In the genomic region with DNA sequence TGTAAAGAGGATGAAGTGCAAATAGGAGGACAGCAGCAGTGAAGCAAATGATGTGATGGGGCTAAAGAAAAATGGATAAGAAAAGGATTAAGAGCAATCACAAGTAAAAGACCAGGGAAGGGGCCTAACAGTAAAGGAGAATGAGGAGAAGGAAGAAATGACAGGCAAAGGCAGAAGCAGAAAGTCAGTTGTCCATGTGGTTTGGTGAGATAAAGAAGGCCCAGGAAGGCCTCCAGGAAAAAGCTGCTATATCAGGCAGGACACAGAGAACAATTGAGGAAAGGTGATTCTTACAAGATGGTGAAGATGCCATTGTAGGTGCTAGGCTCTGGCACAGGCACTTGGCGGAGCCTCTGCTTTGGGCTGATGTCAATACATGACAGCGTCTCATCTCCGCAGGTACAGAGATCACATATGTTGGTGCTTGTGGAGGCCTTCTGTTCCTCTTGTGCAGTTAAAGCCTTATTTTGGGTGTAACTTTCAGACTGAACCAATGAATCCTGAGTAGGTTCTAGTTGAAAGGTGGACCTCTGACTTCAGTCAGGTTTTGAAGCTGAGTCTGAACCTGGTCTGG, we compare ENCODE assay signal across 1 cellular context.
TF ChIP-seq lines count a peak whose summit lies in the region.

No MANE protein-coding gene starts in this region.

TF ChIP-seq in K562, 482 proteins besides CTCF, POLR2A, EP300 and RAD21 (continued from another document):
- TF ChIP-seq NKRF (IDR thresholded peaks at IDR 0.05; ENCODE audit: borderline replicate concordance) (0 out of 2 replicates have a peak, but pooled peaks have one; percentile 51), SMARCC2 (IDR thresholded peaks at IDR 0.05; ENCODE audit: low read depth) (peak; percentile 52; the same call in 1 of the 2 replicates), TAF15 (IDR thresholded peaks at IDR 0.05; ENCODE audit: low read depth, low read length) (no peak), MCM7 (IDR thresholded peaks at IDR 0.05) (0 out of 4 replicates have a peak, but pooled peaks of 1 of the 2 experiments have one; percentile 29), COPS2 (conservative IDR thresholded peaks at IDR 0.05) (no peak), BCOR (IDR thresholded peaks at IDR 0.05) (peak; percentile 32; the same call in 1 of the 2 replicates), ZFX (CRISPR knock-in tag; IDR thresholded peaks at IDR 0.05) (0 out of 2 replicates have a peak, but pooled peaks have one; percentile 22), SMARCA4 (IDR thresholded peaks at IDR 0.05) (peak; percentile 91), PHB2 (IDR thresholded peaks at IDR 0.05; ENCODE audit: low read depth) (0 out of 2 replicates have a peak, but pooled peaks have one; percentile 47), CBX2 (IDR thresholded peaks at IDR 0.05; ENCODE audit: insufficient read depth, low read length, poor library complexity, severe bottlenecking) (no peak), ZFP30 (CRISPR knock-in tag; IDR thresholded peaks at IDR 0.05; ENCODE audit: borderline replicate concordance) (no peak), TBL1XR1 (IDR thresholded peaks at IDR 0.05; ENCODE audit: low read length in 2 of 2) (peak in 1 of 2 experiments; percentile 44; a peak in 1 of 4 replicates), FOXM1 (IDR thresholded peaks at IDR 0.05; ENCODE audit: low read depth) (peak; percentile 48; the same call in 1 of the 2 replicates), FOXM1 (CRISPR knock-in tag; IDR thresholded peaks at IDR 0.05; ENCODE audit: low read depth) (no peak), CREM (IDR thresholded peaks at IDR 0.05; ENCODE audit: low read depth) (no peak), MTA2 (IDR thresholded peaks at IDR 0.05; ENCODE audit: low read depth) (peak; percentile 82), C11orf30 (IDR thresholded peaks at IDR 0.05; ENCODE audit: low read depth) (no peak), CBFA2T2 (conservative IDR thresholded peaks at IDR 0.05) (peak; percentile 86), ZNF24 (IDR thresholded peaks at IDR 0.05) (peak; percentile 69; the same call in 1 of the 2 replicates), BRCA1 (IDR thresholded peaks at IDR 0.05) (no peak), BRCA1 (CRISPR knock-in tag; IDR thresholded peaks at IDR 0.05) (no peak)
- TF ChIP-seq, protein P1, sequence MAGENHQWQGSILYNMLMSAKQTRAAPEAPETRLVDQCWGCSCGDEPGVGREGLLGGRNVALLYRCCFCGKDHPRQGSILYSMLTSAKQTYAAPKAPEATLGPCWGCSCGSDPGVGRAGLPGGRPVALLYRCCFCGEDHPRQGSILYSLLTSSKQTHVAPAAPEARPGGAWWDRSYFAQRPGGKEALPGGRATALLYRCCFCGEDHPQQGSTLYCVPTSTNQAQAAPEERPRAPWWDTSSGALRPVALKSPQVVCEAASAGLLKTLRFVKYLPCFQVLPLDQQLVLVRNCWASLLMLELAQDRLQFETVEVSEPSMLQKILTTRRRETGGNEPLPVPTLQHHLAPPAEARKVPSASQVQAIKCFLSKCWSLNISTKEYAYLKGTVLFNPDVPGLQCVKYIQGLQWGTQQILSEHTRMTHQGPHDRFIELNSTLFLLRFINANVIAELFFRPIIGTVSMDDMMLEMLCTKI (IDR thresholded peaks at IDR 0.05; ENCODE audit: partially characterized antibody) = no peak
- TF ChIP-seq, protein P2, sequence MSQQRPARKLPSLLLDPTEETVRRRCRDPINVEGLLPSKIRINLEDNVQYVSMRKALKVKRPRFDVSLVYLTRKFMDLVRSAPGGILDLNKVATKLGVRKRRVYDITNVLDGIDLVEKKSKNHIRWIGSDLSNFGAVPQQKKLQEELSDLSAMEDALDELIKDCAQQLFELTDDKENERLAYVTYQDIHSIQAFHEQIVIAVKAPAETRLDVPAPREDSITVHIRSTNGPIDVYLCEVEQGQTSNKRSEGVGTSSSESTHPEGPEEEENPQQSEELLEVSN (IDR thresholded peaks at IDR 0.05; ENCODE audit: borderline replicate concordance in 1 of 2, extremely low read depth in 1 of 2, insufficient read depth in 1 of 2, insufficient read length in 1 of 2, low read depth in 1 of 2, low read length in 1 of 2, poor library complexity in 1 of 2, severe bottlenecking in 1 of 2) = no peak
- TF ChIP-seq, protein P3, sequence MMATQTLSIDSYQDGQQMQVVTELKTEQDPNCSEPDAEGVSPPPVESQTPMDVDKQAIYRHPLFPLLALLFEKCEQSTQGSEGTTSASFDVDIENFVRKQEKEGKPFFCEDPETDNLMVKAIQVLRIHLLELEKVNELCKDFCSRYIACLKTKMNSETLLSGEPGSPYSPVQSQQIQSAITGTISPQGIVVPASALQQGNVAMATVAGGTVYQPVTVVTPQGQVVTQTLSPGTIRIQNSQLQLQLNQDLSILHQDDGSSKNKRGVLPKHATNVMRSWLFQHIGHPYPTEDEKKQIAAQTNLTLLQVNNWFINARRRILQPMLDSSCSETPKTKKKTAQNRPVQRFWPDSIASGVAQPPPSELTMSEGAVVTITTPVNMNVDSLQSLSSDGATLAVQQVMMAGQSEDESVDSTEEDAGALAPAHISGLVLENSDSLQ (IDR thresholded peaks at IDR 0.05) = peak; percentile 70
